In genomic region chr9:105063665-105064247, GRCh38 we compare ENCODE assay signal across 8 cellular contexts.
DNase-seq lines count a peak whose midpoint lies in the region; FAIRE-seq and TF ChIP-seq lines count a peak whose summit lies in the region.

No MANE protein-coding gene starts in this region.

- dilution Hi-C loops in endothelial cell of umbilical vein (cut with MboI; ENCODE audit: extremely low pct_ligation_motif_present, low sequenced_read_pairs) = no loop called here

- no peak overlapping the region for H3K27ac ChIP-seq in endothelial cell of umbilical vein (ENCODE audit: insufficient read depth, low read depth, low read length)
- peak overlapping the region; percentile 96 for H3K27ac ChIP-seq in neutrophil

- no peak for TF ChIP-seq POLR2A in endothelial cell of umbilical vein (IDR thresholded peaks at IDR 0.05; ENCODE audit: low read depth, low read length)

- no peaks in the 10 kb centered on the region for H3K9me3 ChIP-seq in endothelial cell of umbilical vein (replicated peaks; ENCODE audit: control insufficient read depth, insufficient read depth, low read length)
- no peaks in the 10 kb centered on the region for H3K9me3 ChIP-seq in neutrophil

- H3K36me3 ChIP-seq in endothelial cell of umbilical vein (ENCODE audit: control insufficient read depth in 2 of 2, extremely low read depth in 1 of 2, insufficient read depth in 2 of 2, low read length in 2 of 2) = no peaks in the 10 kb centered on the region
- no peaks in the 10 kb centered on the region for H3K36me3 ChIP-seq in neutrophil

- FAIRE-seq in endothelial cell of umbilical vein (lab: Jason Lieb, UNC) = no peak

- TF ChIP-seq CTCF in endothelial cell of umbilical vein (IDR thresholded peaks at IDR 0.05; ENCODE audit: extremely low read depth in 1 of 2, insufficient read depth in 1 of 2, low read depth in 1 of 2, low read length in 2 of 2) = no peak
- TF ChIP-seq CTCF in neutrophil (IDR thresholded peaks at IDR 0.05) = no peak

- H3K4me1 ChIP-seq in endothelial cell of umbilical vein (ENCODE audit: control insufficient read depth, extremely low read depth, insufficient read depth, low read length) (no peaks in the 10 kb centered on the region), neutrophil (ENCODE audit: control insufficient read depth in 1 of 2, insufficient read depth in 1 of 2, low read depth in 1 of 2, low read length in 1 of 2) (peaks cover 59 to 81% of the 10 kb centered on the region in 2 experiments)

- H3K4me3 ChIP-seq in endothelial cell of umbilical vein (replicated peaks in 1 of 3; ENCODE audit: insufficient read depth in 1 of 3, low read depth in 1 of 3, low read length in 3 of 3) (no peak overlapping the region), neutrophil (ENCODE audit: low read depth in 1 of 2, low read length in 1 of 2) (peak overlapping the region; percentile 75 to 79)

- intact Hi-C loops in endothelial cell of umbilical vein (cut with micrococcal nuclease) = no loop called here

- H3K4me2 ChIP-seq in endothelial cell of umbilical vein (ENCODE audit: insufficient read depth, low read length) = no peak overlapping the region

- H3K27me3 ChIP-seq in endothelial cell of umbilical vein (ENCODE audit: control insufficient read depth in 2 of 2, insufficient read depth in 2 of 2, low read length in 2 of 2) = no peaks in the 10 kb centered on the region
- H3K27me3 ChIP-seq in neutrophil = no peaks in the 10 kb centered on the region

- peak; percentile 38 for DNase-seq in NOMO-1 treated with DMSO at 0.1 percent for 48 hours (lab: John Stamatoyannopoulos, UW; ENCODE audit: unreplicated experiment)
- DNase-seq in NOMO-1 treated with dmso at 0.1 percent for 144 hours (lab: John Stamatoyannopoulos, UW; ENCODE audit: unreplicated experiment) = no peak
- DNase-seq in NCI-H226 = peak; percentile 42
- DNase-seq in endothelial cell of umbilical vein (ENCODE audit: low read depth, low spot score) = no peak
- no peak for DNase-seq in cortex of kidney (lab: John Stamatoyannopoulos, UW)
- DNase-seq in NCI-H1048 (lab: John Stamatoyannopoulos, UW) = no peak
- no peak for DNase-seq in DMS114 treated with DMSO at 0.1 percent for 48 hours (lab: John Stamatoyannopoulos, UW; ENCODE audit: unreplicated experiment)

- CTCF ChIA-PET in endothelial cell of umbilical vein (lab: Charles Lee) = interaction anchor here (0.6 to 0.8 kb wide), 3 partner anchors 12 to 63 kb away, joined by 3 read pairs; no protein-coding TSS in a partner anchor

- H4K20me1 ChIP-seq in endothelial cell of umbilical vein (replicated peaks; ENCODE audit: control insufficient read depth, extremely low read depth, insufficient read depth, low read length) = no peaks in the 10 kb centered on the region

- no peaks in the 10 kb centered on the region for H3K79me2 ChIP-seq in endothelial cell of umbilical vein (ENCODE audit: control insufficient read depth, insufficient read depth, low read length)

- H3K9ac ChIP-seq in endothelial cell of umbilical vein (replicated peaks; ENCODE audit: extremely low read depth, insufficient read depth, low read length) = no peak overlapping the region

- H3K9me1 ChIP-seq in endothelial cell of umbilical vein (replicated peaks; ENCODE audit: control insufficient read depth, extremely low read depth, insufficient read depth, low read length) = no peaks in the 10 kb centered on the region

- BruUV-seq in endothelial cell of umbilical vein (replicated peaks; lab: Mats Ljungman, UMichigan) = no TSS peak

- POLR2A ChIA-PET in endothelial cell of umbilical vein (lab: Charles Lee) = no interaction called here

- H2AFZ ChIP-seq in endothelial cell of umbilical vein (ENCODE audit: low read depth, low read length) = peak overlapping the region; percentile 10

TF ChIP-seq in endothelial cell of umbilical vein, 7 proteins besides CTCF, POLR2A, EP300 and RAD21:
- TF ChIP-seq FOS (IDR thresholded peaks at IDR 0.05; ENCODE audit: borderline replicate concordance, insufficient read depth, low read length) (no peak), EZH2 (IDR thresholded peaks at IDR 0.05; ENCODE audit: borderline replicate concordance, low read depth, low read length, severe bottlenecking) (no peak), MYC (IDR thresholded peaks at IDR 0.05; ENCODE audit: low read depth, low read length) (no peak)
- TF ChIP-seq, protein P1, sequence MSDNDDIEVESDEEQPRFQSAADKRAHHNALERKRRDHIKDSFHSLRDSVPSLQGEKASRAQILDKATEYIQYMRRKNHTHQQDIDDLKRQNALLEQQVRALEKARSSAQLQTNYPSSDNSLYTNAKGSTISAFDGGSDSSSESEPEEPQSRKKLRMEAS (IDR thresholded peaks at IDR 0.05; ENCODE audit: insufficient read depth, insufficient read length) = no peak

Comparison
In these comparisons a context has a peak if more than half of its experiments do, and no peak if none do; other contexts are left out.
1. DNase-seq: peak in NOMO-1 treated with DMSO at 0.1 percent for 48 hours (single experiment) and NCI-H226 (single experiment); none in NOMO-1 treated with dmso at 0.1 percent for 144 hours (single experiment), endothelial cell of umbilical vein (single experiment), cortex of kidney (single experiment), NCI-H1048 (single experiment) and DMS114 treated with DMSO at 0.1 percent for 48 hours (single experiment).
2. H3K4me3 ChIP-seq: peak in neutrophil (2 of 2); none in endothelial cell of umbilical vein (0 of 3).